ENCODE assay signal across 11 cellular contexts in the genomic region with DNA sequence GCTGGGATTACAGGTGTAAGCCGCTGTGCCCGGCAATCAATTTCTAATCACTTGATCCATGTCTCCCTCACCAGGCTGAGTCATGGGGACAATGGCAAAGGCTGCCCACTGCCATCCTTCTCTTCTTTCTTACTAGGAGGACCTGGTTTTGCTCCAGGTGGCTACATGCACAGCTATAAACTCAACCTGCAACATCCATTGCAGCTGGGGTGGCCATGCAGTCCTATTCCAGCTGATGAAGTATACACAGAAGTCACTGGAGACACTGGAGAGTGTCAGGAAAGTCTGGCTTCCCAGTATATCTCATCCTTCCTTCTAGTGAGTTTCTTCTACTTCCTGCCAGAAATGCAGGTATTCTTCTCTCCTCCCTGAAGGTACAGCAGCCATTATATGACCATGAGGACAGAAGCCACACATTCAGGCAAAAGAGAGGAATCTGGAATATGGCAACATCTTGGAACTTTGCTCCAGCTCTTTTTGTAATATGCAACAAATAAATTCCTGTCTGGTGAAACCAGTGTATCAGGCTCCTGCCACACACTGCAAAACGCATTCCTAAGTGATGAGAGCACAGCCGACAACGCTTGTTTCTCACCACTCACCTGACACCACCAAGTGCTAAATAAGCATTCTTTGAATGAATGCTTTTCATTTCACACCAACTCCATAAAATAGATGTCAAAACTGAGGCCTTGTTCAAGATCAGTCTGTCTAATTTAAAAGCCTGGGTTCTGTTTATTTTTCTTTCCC. TPM values are rescaled to one million over a fixed set of nuclear protein-coding genes. Genes with fewer than 3 reads are reported as not detected.
A peak's percentile ranks its signal among the peaks of the same experiment; 100 is the strongest.
DNase-seq lines count a peak whose midpoint lies in the region; ATAC-seq, FAIRE-seq and TF ChIP-seq lines count a peak whose summit lies in the region.
"Had no signal": no experiment of that assay in that cellular context is flagged by ENCODE, and none has a peak within 500 bp of the region (broad histone marks: within the 10 kb centered on the region; RNA-seq: fewer than 3 reads in every experiment).

No MANE protein-coding gene starts in this region.

- peak overlapping the region; percentile 6 for H2AFZ ChIP-seq in keratinocyte (ENCODE audit: control insufficient read depth, low read length)

- BruUV-seq in MCF 10A (replicated peaks; lab: Mats Ljungman, UMichigan), result no TSS peak

- FAIRE-seq in keratinocyte (lab: Jason Lieb, UNC), result peak; percentile 100
- FAIRE-seq: A204.1, endometrium had no signal

- TF ChIP-seq CTCF in MCF 10A (IDR thresholded peaks at IDR 0.05; ENCODE audit: unreplicated experiment), result no peak
- TF ChIP-seq CTCF in keratinocyte (optimal IDR thresholded peaks at IDR 0.05 in 1 of 3, IDR thresholded peaks at IDR 0.05 in 1 of 3, conservative IDR thresholded peaks at IDR 0.05 in 1 of 3; ENCODE audit: extremely low read depth in 1 of 3, insufficient read depth in 2 of 3, low read length in 3 of 3), result no peak
- TF ChIP-seq CTCF in upper lobe of left lung (IDR thresholded peaks at IDR 0.05), result no peak

- H3K27ac ChIP-seq in keratinocyte (ENCODE audit: control insufficient read depth, insufficient read depth, low read length) (peak overlapping the region; percentile 64), upper lobe of left lung (peak overlapping the region; percentile 49 to 82 (median 72))

- TF ChIP-seq EP300 in upper lobe of left lung (IDR thresholded peaks at IDR 0.05), result peak in 1 of 4 donors; percentile 89

- no peaks in the 10 kb centered on the region for H3K9me3 Mint-ChIP-seq in MCF 10A (ENCODE audit: unreplicated experiment)
- H3K9me3 Mint-ChIP-seq: activated B cell treated with CpG ODN at 0.5 μM for 24 hours had no signal

- H3K4me1 ChIP-seq in keratinocyte (ENCODE audit: control insufficient read depth, extremely low read depth, insufficient read depth, low read length), result peaks cover 16% of the 10 kb centered on the region
- H3K4me1 ChIP-seq in upper lobe of left lung, result peaks cover 22 to 52% (median 33%) of the 10 kb centered on the region in 4 donors

- H3K36me3 ChIP-seq in keratinocyte (ENCODE audit: control insufficient read depth in 2 of 2, extremely low read depth in 1 of 2, insufficient read depth in 2 of 2, low read length in 2 of 2), result no peaks in the 10 kb centered on the region
- no peaks in the 10 kb centered on the region for H3K36me3 ChIP-seq in upper lobe of left lung

- ATAC-seq in upper lobe of left lung (ENCODE audit: low FRiP score in 2 of 2) (peak; percentile 49 to 78), HG02623 (IDR thresholded peaks at IDR 0.05; ENCODE audit: unreplicated experiment) (no peak), HG02884 (IDR thresholded peaks at IDR 0.05; ENCODE audit: unreplicated experiment) (no peak), GM18519 (IDR thresholded peaks at IDR 0.05; ENCODE audit: low FRiP score, unreplicated experiment) (no peak)

- peaks cover 37% of the 10 kb centered on the region for H3K4me1 Mint-ChIP-seq in MCF 10A (ENCODE audit: insufficient read depth, unreplicated experiment)
- H3K4me1 Mint-ChIP-seq: activated B cell treated with CpG ODN at 0.5 μM for 24 hours had no signal

- no peaks in the 10 kb centered on the region for H3K79me2 ChIP-seq in keratinocyte (ENCODE audit: control insufficient read depth, insufficient read depth, low read length)

- intact Hi-C loops in MCF 10A (cut with micrococcal nuclease), result loop anchor here (10.0 kb wide), 1 partner anchor 153 kb away; no protein-coding TSS in a partner anchor

- no peak for TF ChIP-seq POLR2A in upper lobe of left lung (IDR thresholded peaks at IDR 0.05)

- H3K27me3 ChIP-seq in keratinocyte (ENCODE audit: control insufficient read depth, extremely low read depth, insufficient read depth, low read length) (no peaks in the 10 kb centered on the region), upper lobe of left lung (no peaks in the 10 kb centered on the region)

- H3K4me3 ChIP-seq in keratinocyte (ENCODE audit: control insufficient read depth in 2 of 3, extremely low read depth in 1 of 3, insufficient read depth in 2 of 3, low read depth in 1 of 3, low read length in 3 of 3), result peak overlapping the region in 1 of 3 experiments; percentile 39
- H3K4me3 ChIP-seq in upper lobe of left lung, result no peak overlapping the region

- H3K9me3 ChIP-seq in keratinocyte (ENCODE audit: control insufficient read depth, low read depth, low read length) (no peaks in the 10 kb centered on the region), upper lobe of left lung (no peaks in the 10 kb centered on the region)

- H3K9ac ChIP-seq in keratinocyte (ENCODE audit: control insufficient read depth, extremely low read depth, insufficient read depth, low read length), result peak overlapping the region; percentile 11

- H3K4me2 ChIP-seq in keratinocyte (ENCODE audit: control insufficient read depth, extremely low read depth, insufficient read depth, low read depth, low read length), result peak overlapping the region; percentile 38

- dilution Hi-C loops in keratinocyte (cut with MboI; ENCODE audit: extremely low pct_ligation_motif_present, low sequenced_read_pairs), result no loop called here

- H3K27ac Mint-ChIP-seq in MCF 10A (ENCODE audit: low read depth, unreplicated experiment), result peak overlapping the region; percentile 77
- H3K27ac Mint-ChIP-seq: activated B cell treated with CpG ODN at 0.5 μM for 24 hours had no signal

- no peaks in the 10 kb centered on the region for H4K20me1 ChIP-seq in keratinocyte (ENCODE audit: control insufficient read depth, extremely low read depth, insufficient read depth, low read length)

- no peaks in the 10 kb centered on the region for H3K36me3 Mint-ChIP-seq in MCF 10A (ENCODE audit: insufficient read depth, unreplicated experiment)

- no peak overlapping the region for H3K4me3 Mint-ChIP-seq in MCF 10A (ENCODE audit: unreplicated experiment)
- H3K4me3 Mint-ChIP-seq: activated B cell treated with CpG ODN at 0.5 μM for 24 hours had no signal

- DNase-seq in NCI-H510A treated with DMSO at 0.1 percent for 48 hours (lab: John Stamatoyannopoulos, UW) (peak; percentile 18), NCI-H510A (lab: John Stamatoyannopoulos, UW) (no peak), MCF 10A (ENCODE audit: unreplicated experiment) (peak; percentile 81), keratinocyte (ENCODE audit: low read depth, low spot score) (peak; percentile 58), upper lobe of left lung (peak in 1 of 2 donors; percentile 84)
- DNase-seq: activated B cell treated with CpG ODN at 0.5 μM for 24 hours had no signal

- WGBS in upper lobe of left lung, 2 donors, result 61 to 78% methylated on average over 5 of the region's 5 CpGs

- POLR2A ChIA-PET in MCF 10A (lab: Yijun Ruan, JAX), result interaction anchor here (1.0 kb wide), 1 partner anchor 57 kb away, joined by 3 read pairs; no protein-coding TSS in a partner anchor

- CTCF ChIA-PET in MCF 10A (lab: Yijun Ruan, JAX), result interaction anchor here (0.6 kb wide), 1 partner anchor 90 kb away, joined by 3 read pairs; no protein-coding TSS in a partner anchor

- H3K27me3 Mint-ChIP-seq in MCF 10A (ENCODE audit: insufficient read depth, unreplicated experiment), result peaks cover 1% of the 10 kb centered on the region

- no peaks in the 10 kb centered on the region for H3K9me1 ChIP-seq in keratinocyte (ENCODE audit: control insufficient read depth, extremely low read depth, insufficient read depth, low read length)

RNA-seq across cellular contexts. Expression of a gene that starts 32.3 kb away (rescaled TPM):
- not detected in 2 replicates for total RNA-seq in MCF 10A (2022)
- not detected in 3 replicates for polyA plus RNA-seq in keratinocyte
- not detected for polyA plus RNA-seq in keratinocyte (2011; ENCODE audit: low read depth)
- polyA plus RNA-seq in keratinocyte (2011; cell fraction: cytosol; rRNA removed), result not detected in 2 replicates
- not detected in 2 replicates for polyA plus RNA-seq in keratinocyte (2011; cell fraction: nucleus; rRNA removed)
- not detected in 2 replicates for polyA plus RNA-seq in keratinocyte (2012; ENCODE audit: low replicate concordance)
- polyA minus RNA-seq in keratinocyte, result not detected in 3 replicates
- polyA minus RNA-seq in keratinocyte (2011; cell fraction: cytosol; rRNA and poly(A)+ RNA removed), result not detected
- not detected in 2 replicates for polyA minus RNA-seq in keratinocyte (2011; cell fraction: nucleus; rRNA and poly(A)+ RNA removed)
- total RNA-seq in upper lobe of left lung, result 10 to 100 TPM in 5 of 6 donors, 1 to 10 TPM in 1; 3.2 to 52.5 (median 16.6) TPM
- total RNA-seq: activated B cell treated with CpG ODN at 0.5 μM for 24 hours had no signal

RNA-seq across cellular contexts. Expression of a gene that starts 52.3 kb away (rescaled TPM):
- total RNA-seq in MCF 10A (2022) (not detected in 2 replicates), upper lobe of left lung (10 to 100 TPM; 13.9 to 67.5 (median 30.9) TPM)
- polyA plus RNA-seq in keratinocyte, result not detected in 3 replicates
- not detected for polyA plus RNA-seq in keratinocyte (2011; ENCODE audit: low read depth)
- polyA plus RNA-seq in keratinocyte (2011; cell fraction: cytosol; rRNA removed), result not detected in 2 replicates
- not detected in 2 replicates for polyA plus RNA-seq in keratinocyte (2011; cell fraction: nucleus; rRNA removed)
- polyA plus RNA-seq in keratinocyte (2012; ENCODE audit: low replicate concordance), result not detected in 2 replicates
- not detected in 3 replicates for polyA minus RNA-seq in keratinocyte
- polyA minus RNA-seq in keratinocyte (2011; cell fraction: cytosol; rRNA and poly(A)+ RNA removed), result not detected
- polyA minus RNA-seq in keratinocyte (2011; cell fraction: nucleus; rRNA and poly(A)+ RNA removed), result not detected in 2 replicates
- total RNA-seq: activated B cell treated with CpG ODN at 0.5 μM for 24 hours had no signal

Comparison
In these comparisons a context has a peak if more than half of its experiments do, and no peak if none do; other contexts are left out.
1. ATAC-seq: peak in upper lobe of left lung (2 of 2); none in HG02623 (single experiment), HG02884 (single experiment) and GM18519 (single experiment).
2. RNA of a gene that starts 52.3 kb away (total RNA-seq): 13.9 to 67.5 TPM in upper lobe of left lung; not detected in MCF 10A; every median in the first group is over 10 times any median in the second.